11 cellular contexts compared by ENCODE assay signal in the genomic region with DNA sequence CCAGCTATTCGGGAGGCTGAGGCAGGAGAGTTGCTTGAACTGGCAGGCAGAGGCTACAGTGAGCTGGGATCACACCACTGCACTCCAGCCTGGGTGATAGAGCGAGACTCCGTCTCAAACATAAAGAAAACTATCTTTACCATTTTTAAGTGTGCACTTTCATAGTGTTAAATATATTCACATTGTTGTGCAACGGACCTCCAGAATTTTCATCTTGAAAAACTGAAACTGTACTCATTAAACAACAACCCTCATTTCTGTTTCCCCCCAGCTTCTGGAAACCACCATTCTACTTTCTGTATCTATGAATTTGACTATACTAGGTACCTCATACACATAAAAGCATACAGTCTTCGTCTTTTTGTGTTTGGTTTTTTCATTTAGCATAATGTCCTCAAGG. TPM values are rescaled to one million over a fixed set of nuclear protein-coding genes. Genes with fewer than 3 reads are reported as not detected.
A peak's percentile ranks its signal among the peaks of the same experiment; 100 is the strongest.
DNase-seq lines count a peak whose midpoint lies in the region; ATAC-seq and TF ChIP-seq lines count a peak whose summit lies in the region.
"Had no signal": no experiment of that assay in that cellular context is flagged by ENCODE, and none has a peak within 500 bp of the region (broad histone marks: within the 10 kb centered on the region; RNA-seq: fewer than 3 reads in every experiment).

No MANE protein-coding gene starts in this region.

- no peaks in the 10 kb centered on the region for H3K36me3 ChIP-seq in CD8-positive, alpha-beta memory T cell (ENCODE audit: insufficient read depth, low read length)
- no peaks in the 10 kb centered on the region for H3K36me3 ChIP-seq in heart left ventricle

- 74 to 86% (median 75%) methylated on average over 5 of the region's 5 CpGs for WGBS in heart left ventricle, 4 donors

- H3K36me3 Mint-ChIP-seq in effector memory CD8-positive, alpha-beta T cell (ENCODE audit: insufficient read depth), result no peaks in the 10 kb centered on the region
- H3K36me3 Mint-ChIP-seq in CD8-positive, alpha-beta memory T cell, result peaks cover 0 to 4% (median 1%) of the 10 kb centered on the region in 3 donors
- H3K36me3 Mint-ChIP-seq: CD4-positive, CD25-positive, alpha-beta regulatory T cell had no signal

- H3K9me3 ChIP-seq in CD8-positive, alpha-beta memory T cell (ENCODE audit: low read length), result no peaks in the 10 kb centered on the region
- no peaks in the 10 kb centered on the region for H3K9me3 ChIP-seq in heart left ventricle

- no peaks in the 10 kb centered on the region for H3K27me3 ChIP-seq in CD8-positive, alpha-beta memory T cell (ENCODE audit: insufficient read depth, low read length, poor library complexity, severe bottlenecking)
- no peaks in the 10 kb centered on the region for H3K27me3 ChIP-seq in heart left ventricle

- TF ChIP-seq CTCF in heart left ventricle (IDR thresholded peaks at IDR 0.05), result no peak

- no peak for TF ChIP-seq POLR2A in heart left ventricle (IDR thresholded peaks at IDR 0.05)

- no peaks in the 10 kb centered on the region for H3K4me1 Mint-ChIP-seq in effector memory CD8-positive, alpha-beta T cell (ENCODE audit: low read depth in 2 of 2)
- peaks cover 0 to 3% (median 0%) of the 10 kb centered on the region in 3 donors for H3K4me1 Mint-ChIP-seq in CD8-positive, alpha-beta memory T cell

- DNase-seq in substantia nigra (lab: John Stamatoyannopoulos, UW) (no peak), heart left ventricle (no peak)
- no peak for DNase-seq in effector memory CD8-positive, alpha-beta T cell
- no peak for DNase-seq in CD8-positive, alpha-beta memory T cell
- DNase-seq: activated gamma-delta T cell treated with Interleukin-2 at 50 U/mL for 16 hours, cortex of kidney had no signal

- H3K9me3 Mint-ChIP-seq in effector memory CD8-positive, alpha-beta T cell, result no peaks in the 10 kb centered on the region
- H3K9me3 Mint-ChIP-seq in CD8-positive, alpha-beta memory T cell, result no peaks in the 10 kb centered on the region

- H3K4me1 ChIP-seq in CD8-positive, alpha-beta memory T cell (ENCODE audit: insufficient read depth, low read length), result no peaks in the 10 kb centered on the region
- peaks cover 0 to 4% (median 0%) of the 10 kb centered on the region in 12 donors for H3K4me1 ChIP-seq in heart left ventricle

- no peak overlapping the region for H3K4me3 Mint-ChIP-seq in effector memory CD8-positive, alpha-beta T cell
- no peak overlapping the region for H3K4me3 Mint-ChIP-seq in CD8-positive, alpha-beta memory T cell
- H3K4me3 Mint-ChIP-seq: CD4-positive, CD25-positive, alpha-beta regulatory T cell had no signal

- ATAC-seq in GM18519 (IDR thresholded peaks at IDR 0.05; ENCODE audit: low FRiP score, unreplicated experiment) (peak; percentile 79), GM19452 (IDR thresholded peaks at IDR 0.05; ENCODE audit: unreplicated experiment) (peak; percentile 95), HG02870 (IDR thresholded peaks at IDR 0.05; ENCODE audit: unreplicated experiment) (peak; percentile 92), HG03558 (IDR thresholded peaks at IDR 0.05; ENCODE audit: extremely low read depth, unreplicated experiment) (peak; percentile 72), heart left ventricle (no peak)
- ATAC-seq in effector memory CD8-positive, alpha-beta T cell (replicated peaks), result no peak

- no peak overlapping the region for H3K27ac ChIP-seq in substantia nigra (ENCODE audit: low read depth, low read length, poor library complexity, severe bottlenecking)
- no peak overlapping the region for H3K27ac ChIP-seq in CD8-positive, alpha-beta memory T cell (ENCODE audit: low read depth, low read length)
- no peak overlapping the region for H3K27ac ChIP-seq in heart left ventricle

- CTCF ChIA-PET in CD8-positive, alpha-beta memory T cell (lab: Charles Lee), result no interaction called here

- no peak overlapping the region for H3K27ac Mint-ChIP-seq in effector memory CD8-positive, alpha-beta T cell
- H3K27ac Mint-ChIP-seq in CD8-positive, alpha-beta memory T cell, result no peak overlapping the region

- peaks cover 0 to 10% of the 10 kb centered on the region in 2 donors for H3K27me3 Mint-ChIP-seq in effector memory CD8-positive, alpha-beta T cell
- H3K27me3 Mint-ChIP-seq in CD8-positive, alpha-beta memory T cell, result peaks cover 3 to 8% of the 10 kb centered on the region in 2 donors

- POLR2A ChIA-PET in CD8-positive, alpha-beta memory T cell (lab: Charles Lee), result no interaction called here

- H3K4me3 ChIP-seq in CD8-positive, alpha-beta memory T cell (ENCODE audit: low read length), result no peak overlapping the region
- H3K4me3 ChIP-seq in heart left ventricle, result no peak overlapping the region

- intact Hi-C loops in heart left ventricle (cut with DNase I), result no loop called here

RNA-seq across cellular contexts. Expression of gene RYBP, which starts 26.7 kb away (rescaled TPM):
- 10 to 100 TPM; 41.3 to 42.6 TPM for total RNA-seq in CD8-positive, alpha-beta memory T cell
- 1.8 TPM for polyA plus RNA-seq in CD8-positive, alpha-beta memory T cell
- total RNA-seq in heart left ventricle, result 1 to 10 TPM; 4.9 to 9.0 (median 6.9) TPM
- polyA plus RNA-seq in heart left ventricle, result 1 to 10 TPM; 3.0 to 7.7 TPM

Comparison
In these comparisons a context has a peak if more than half of its experiments do, and no peak if none do; other contexts are left out.
1. ATAC-seq: peak in GM18519 (single experiment), GM19452 (single experiment), HG02870 (single experiment) and HG03558 (single experiment); none in effector memory CD8-positive, alpha-beta T cell (single experiment) and heart left ventricle (0 of 4).
2. RNA of gene RYBP, which starts 26.7 kb away (total RNA-seq): 41.3 to 42.6 TPM in CD8-positive, alpha-beta memory T cell; 4.9 to 9.0 TPM in heart left ventricle; every median in the first group is over 4 times any median in the second.